In genomic region chr15:61818801-61819200, GRCh38 we compare ENCODE assay signal across 20 cellular contexts.
DNase-seq lines count a peak whose midpoint lies in the region; ATAC-seq and TF ChIP-seq lines count a peak whose summit lies in the region.
"Had no signal": no experiment of that assay in that cellular context is flagged by ENCODE, and none has a peak within 500 bp of the region (broad histone marks: within the 10 kb centered on the region; RNA-seq: fewer than 3 reads in every experiment).

No MANE protein-coding gene starts in this region.

- no peak for ATAC-seq in lung (ENCODE audit: insufficient read depth, low FRiP score)
- ATAC-seq: GM12878 had no signal

- intact Hi-C loops in vagina (cut with DNase I): no loop called here
- intact Hi-C loops in activated T-helper 2 cell treated with anti-CD3 and anti-CD28 coated beads, Interferon-gamma antibody, Interleukin-2, Interleukin-4, amounts not matched to agents 10 μg/mL and 5 μg/mL and 100 μg/mL, durations not matched to agents 14 hours and 24 hours and 36 hours (cut with micrococcal nuclease): no loop called here

- H3K27ac ChIP-seq in lung (ENCODE audit: low read depth in 1 of 2, low read length in 1 of 2): no peak overlapping the region
- no peak overlapping the region for H3K27ac ChIP-seq in vagina
- H3K27ac ChIP-seq: BLaER1 had no signal

- no peaks in the 10 kb centered on the region for H3K9me3 Mint-ChIP-seq in activated T-helper 2 cell treated with anti-CD3 and anti-CD28 coated beads, Interferon-gamma antibody, Interleukin-2, Interleukin-4, amounts not matched to agents 10 μg/mL and 5 μg/mL and 100 μg/mL, durations not matched to agents 14 hours and 24 hours and 36 hours
- H3K9me3 Mint-ChIP-seq: CD8-positive, alpha-beta memory T cell had no signal

- H3K4me3 ChIP-seq in lung (no peak overlapping the region), vagina (no peak overlapping the region)
- H3K4me3 ChIP-seq: BLaER1, GM12878 had no signal

- H3K4me1 Mint-ChIP-seq in activated T-helper 2 cell treated with anti-CD3 and anti-CD28 coated beads, Interferon-gamma antibody, Interleukin-2, Interleukin-4, amounts not matched to agents 10 μg/mL and 5 μg/mL and 100 μg/mL, durations not matched to agents 14 hours and 24 hours and 36 hours (ENCODE audit: low read depth): no peaks in the 10 kb centered on the region
- H3K4me1 Mint-ChIP-seq: CD14-positive monocyte; CD4-positive, alpha-beta memory T cell; CD4-positive, CD25-positive, alpha-beta regulatory T cell; CD8-positive, alpha-beta memory T cell had no signal

- TF ChIP-seq POLR2A in vagina (IDR thresholded peaks at IDR 0.05): no peak

- H3K4me1 ChIP-seq in lung (ENCODE audit: control insufficient read depth in 2 of 2, insufficient read depth in 2 of 2, low read length in 2 of 2) (no peaks in the 10 kb centered on the region), vagina (no peaks in the 10 kb centered on the region)
- H3K4me1 ChIP-seq: BE2C, BLaER1, Caco-2 had no signal

- H3K9me3 ChIP-seq in lung (ENCODE audit: control insufficient read depth in 2 of 2, insufficient read depth in 1 of 2, low read length in 1 of 2) (no peaks in the 10 kb centered on the region), vagina (no peaks in the 10 kb centered on the region)
- H3K9me3 ChIP-seq: BE2C, BLaER1, Caco-2 had no signal

- no peak overlapping the region for H3K27ac Mint-ChIP-seq in activated T-helper 2 cell treated with anti-CD3 and anti-CD28 coated beads, Interferon-gamma antibody, Interleukin-2, Interleukin-4, amounts not matched to agents 10 μg/mL and 5 μg/mL and 100 μg/mL, durations not matched to agents 14 hours and 24 hours and 36 hours
- H3K27ac Mint-ChIP-seq: CD14-positive monocyte; CD4-positive, alpha-beta memory T cell; CD4-positive, CD25-positive, alpha-beta regulatory T cell had no signal

- TF ChIP-seq CTCF in lung (IDR thresholded peaks at IDR 0.05; ENCODE audit: control extremely low read depth, extremely low read depth): no peak
- no peak for TF ChIP-seq CTCF in vagina (IDR thresholded peaks at IDR 0.05)

- H3K4me3 Mint-ChIP-seq in activated T-helper 2 cell treated with anti-CD3 and anti-CD28 coated beads, Interferon-gamma antibody, Interleukin-2, Interleukin-4, amounts not matched to agents 10 μg/mL and 5 μg/mL and 100 μg/mL, durations not matched to agents 14 hours and 24 hours and 36 hours (ENCODE audit: low read depth): no peak overlapping the region
- H3K4me3 Mint-ChIP-seq: CD14-positive monocyte; CD4-positive, alpha-beta memory T cell; CD4-positive, CD25-positive, alpha-beta regulatory T cell; CD8-positive, alpha-beta memory T cell had no signal

- H3K27me3 Mint-ChIP-seq in activated T-helper 2 cell treated with anti-CD3 and anti-CD28 coated beads, Interferon-gamma antibody, Interleukin-2, Interleukin-4, amounts not matched to agents 10 μg/mL and 5 μg/mL and 100 μg/mL, durations not matched to agents 14 hours and 24 hours and 36 hours (ENCODE audit: low read depth): peaks cover 4% of the 10 kb centered on the region

- DNase-seq in ecto neural progenitor cell (ENCODE audit: low spot score) (peak; percentile 8), lung (ENCODE audit: low spot score) (peak; percentile 4), vagina (ENCODE audit: extremely low spot score in 2 of 2) (peak; percentile 16 to 54), inferior parietal cortex (ENCODE audit: extremely low spot score) (no peak), G401 (ENCODE audit: low spot score) (no peak)
- DNase-seq in activated T-helper 2 cell treated with anti-CD3 and anti-CD28 coated beads, Interferon-gamma antibody, Interleukin-2, Interleukin-4, amounts not matched to agents 10 μg/mL and 5 μg/mL and 100 μg/mL, durations not matched to agents 14 hours and 24 hours and 36 hours (ENCODE audit: low spot score): no peak
- DNase-seq: 8988T; ACHN; BE2C; C1 segment of cervical spinal cord; Caco-2; Calu3; CD4-positive, alpha-beta memory T cell; CD4-positive, CD25-positive, alpha-beta regulatory T cell; CD8-positive, alpha-beta memory T cell; DMS79 treated with DMSO at 0.1 percent for 48 hours; GDM1 had no signal

- no peaks in the 10 kb centered on the region for H3K36me3 ChIP-seq in lung (ENCODE audit: control insufficient read depth in 2 of 2, insufficient read depth in 2 of 2, low read length in 2 of 2)
- H3K36me3 ChIP-seq in vagina: no peaks in the 10 kb centered on the region
- H3K36me3 ChIP-seq: BE2C, BLaER1 had no signal

- H3K36me3 Mint-ChIP-seq in activated T-helper 2 cell treated with anti-CD3 and anti-CD28 coated beads, Interferon-gamma antibody, Interleukin-2, Interleukin-4, amounts not matched to agents 10 μg/mL and 5 μg/mL and 100 μg/mL, durations not matched to agents 14 hours and 24 hours and 36 hours (ENCODE audit: low read depth): no peaks in the 10 kb centered on the region
- H3K36me3 Mint-ChIP-seq: CD14-positive monocyte; CD4-positive, alpha-beta memory T cell; CD4-positive, CD25-positive, alpha-beta regulatory T cell; CD8-positive, alpha-beta memory T cell had no signal

- H3K27me3 ChIP-seq in lung (ENCODE audit: control insufficient read depth, insufficient read depth) (peaks cover 2% of the 10 kb centered on the region), vagina (no peaks in the 10 kb centered on the region)
- H3K27me3 ChIP-seq: BE2C, BLaER1 had no signal

- WGBS in lung, 2 donors: 96 to 98% methylated on average over 2 of the region's 2 CpGs

- in situ Hi-C loops in G401 (cut with HindIII; ENCODE audit: low sequenced_read_pairs): no loop called here

Comparison
In these comparisons a context has a peak if more than half of its experiments do, and no peak if none do; other contexts are left out.
1. DNase-seq: peak in ecto neural progenitor cell (single experiment), lung (single experiment) and vagina (2 of 2); none in inferior parietal cortex (single experiment), activated T-helper 2 cell treated with anti-CD3 and anti-CD28 coated beads, Interferon-gamma antibody, Interleukin-2, Interleukin-4, amounts not matched to agents 10 μg/mL and 5 μg/mL and 100 μg/mL, durations not matched to agents 14 hours and 24 hours and 36 hours (single experiment) and G401 (single experiment).